In genomic region chr4:82005153-82005552, GRCh38 we compare ENCODE assay signal across 19 cellular contexts.
A peak's percentile ranks its signal among the peaks of the same experiment; 100 is the strongest.
DNase-seq lines count a peak whose midpoint lies in the region; ATAC-seq, FAIRE-seq and TF ChIP-seq lines count a peak whose summit lies in the region.
"Had no signal": no experiment of that assay in that cellular context is flagged by ENCODE, and none has a peak within 500 bp of the region (broad histone marks: within the 10 kb centered on the region; RNA-seq: fewer than 3 reads in every experiment).

No MANE protein-coding gene starts in this region.

- intact Hi-C loops in sigmoid colon (cut with DNase I) = no loop called here

- FAIRE-seq in RCC 7860 (lab: Jason Lieb, UNC) = no peak
- FAIRE-seq: HTR-8/SVneo had no signal

- H3K9me3 ChIP-seq in SK-N-MC (ENCODE audit: low read depth, low read length) = no peaks in the 10 kb centered on the region
- no peaks in the 10 kb centered on the region for H3K9me3 ChIP-seq in sigmoid colon
- H3K9me3 ChIP-seq: BE2C, SJCRH30 had no signal

- DNase-seq in NCI-H1105 treated with DMSO at 0.1 percent for 48 hours (lab: John Stamatoyannopoulos, UW) (peak; percentile 0), NCI-H1105 (lab: John Stamatoyannopoulos, UW) (no peak), SK-N-MC (ENCODE audit: low read depth, low spot score) (peak; percentile 28), foreskin keratinocyte (peak; percentile 19 to 49), pulmonary artery endothelial cell (ENCODE audit: low read depth, low spot score) (peak; percentile 1), RCC 7860 (ENCODE audit: low spot score) (no peak), NCI-H2227 (lab: John Stamatoyannopoulos, UW; ENCODE audit: unreplicated experiment) (no peak), sigmoid colon (no peak)
- DNase-seq: BE2C; CD8-positive, alpha-beta T cell; DMS79 treated with DMSO at 0.1 percent for 48 hours; H9; NCI-H1436; NCI-H2029; NCI-H510A treated with DMSO at 0.1 percent for 48 hours; Peyer's patch; SJCRH30 had no signal

- TF ChIP-seq CTCF in foreskin keratinocyte (conservative IDR thresholded peaks at IDR 0.05) = no peak
- no peak for TF ChIP-seq CTCF in sigmoid colon (IDR thresholded peaks at IDR 0.05)

- H3K27me3 ChIP-seq in foreskin keratinocyte (no peaks in the 10 kb centered on the region), sigmoid colon (no peaks in the 10 kb centered on the region)
- H3K27me3 ChIP-seq: BE2C, Peyer's patch, SJCRH30 had no signal

- no peak overlapping the region for H3K27ac ChIP-seq in SK-N-MC
- no peak overlapping the region for H3K27ac ChIP-seq in foreskin keratinocyte
- H3K27ac ChIP-seq in sigmoid colon = no peak overlapping the region
- H3K27ac ChIP-seq: 22Rv1, Peyer's patch, SJCRH30 had no signal

- TF ChIP-seq POLR2A in sigmoid colon (IDR thresholded peaks at IDR 0.05) = no peak

- no peak overlapping the region for H3K9ac ChIP-seq in SK-N-MC (ENCODE audit: insufficient read length)

- WGBS in sigmoid colon, 2 donors = 34 to 64% methylated on average over 1 of the region's 1 CpG

- H3K4me1 ChIP-seq in foreskin keratinocyte (no peaks in the 10 kb centered on the region), sigmoid colon (peaks cover 0 to 6% (median 0%) of the 10 kb centered on the region in 4 donors)
- H3K4me1 ChIP-seq: BE2C, Peyer's patch, SJCRH30 had no signal

- TF ChIP-seq EP300 in sigmoid colon (IDR thresholded peaks at IDR 0.05) = no peak

- no peak overlapping the region for H3K4me3 ChIP-seq in SK-N-MC
- no peak overlapping the region for H3K4me3 ChIP-seq in sigmoid colon
- H3K4me3 ChIP-seq: Peyer's patch, SJCRH30 had no signal

- H3K36me3 ChIP-seq in SK-N-MC (ENCODE audit: insufficient read depth, low read length) (no peaks in the 10 kb centered on the region), sigmoid colon (no peaks in the 10 kb centered on the region)
- H3K36me3 ChIP-seq: BE2C, Peyer's patch, SJCRH30 had no signal

- no peak for ATAC-seq in foreskin keratinocyte
- ATAC-seq: CD8-positive, alpha-beta T cell had no signal

Comparison
In these comparisons a context has a peak if more than half of its experiments do, and no peak if none do; other contexts are left out.
1. DNase-seq: peak in NCI-H1105 treated with DMSO at 0.1 percent for 48 hours (single experiment), SK-N-MC (single experiment), foreskin keratinocyte (2 of 2) and pulmonary artery endothelial cell (single experiment); none in NCI-H1105 (single experiment), RCC 7860 (single experiment), NCI-H2227 (single experiment) and sigmoid colon (single experiment).